ENCODE assay signal across 20 cellular contexts in the genomic region with DNA sequence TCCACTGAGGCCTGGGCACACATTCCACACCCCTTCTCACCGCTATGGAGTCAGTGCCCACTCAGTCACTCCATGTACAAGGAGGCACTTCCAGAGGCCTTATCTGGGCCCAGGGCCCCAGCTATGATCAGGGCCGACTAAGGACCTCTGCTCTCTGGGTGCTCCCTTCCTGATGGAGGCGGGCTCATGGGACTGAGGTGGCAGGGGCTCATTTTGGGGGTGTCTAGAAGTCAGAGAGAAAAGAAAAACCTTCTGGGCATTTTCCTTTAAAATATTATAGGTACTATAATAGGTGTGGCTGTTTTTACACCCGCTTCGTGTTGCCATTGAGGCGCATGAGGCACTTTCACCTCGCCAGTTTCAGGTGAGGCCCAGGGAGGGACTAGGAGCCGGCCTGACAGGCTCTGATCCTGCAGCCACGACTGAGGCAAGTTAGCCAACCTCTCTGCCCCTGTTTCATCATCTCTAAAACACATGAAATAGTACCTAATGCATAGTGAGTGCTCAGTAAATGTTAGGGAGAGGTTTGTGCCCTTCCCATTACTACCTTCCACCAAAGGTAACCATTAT. TPM values are rescaled to one million over a fixed set of nuclear protein-coding genes. Genes with fewer than 3 reads are reported as not detected.
DNase-seq lines count a peak whose midpoint lies in the region; ATAC-seq and TF ChIP-seq lines count a peak whose summit lies in the region.
"Had no signal": no experiment of that assay in that cellular context is flagged by ENCODE, and none has a peak within 500 bp of the region (broad histone marks: within the 10 kb centered on the region; RNA-seq: fewer than 3 reads in every experiment).

No MANE protein-coding gene starts in this region.

- H3K4me1 Mint-ChIP-seq in chondrocyte (ENCODE audit: low read depth) (peaks cover 36% of the 10 kb centered on the region), type B pancreatic cell (ENCODE audit: unreplicated experiment) (peaks cover 8% of the 10 kb centered on the region)

- ATAC-seq in left lobe of liver (no peak), HG03354 (IDR thresholded peaks at IDR 0.05; ENCODE audit: poor library complexity, severe bottlenecking, unreplicated experiment) (no peak)
- ATAC-seq: psoas muscle had no signal

- peak; percentile 33 for DNase-seq in activated CD8-positive, alpha-beta memory T cell treated with anti-CD3 and anti-CD28 coated beads, Interleukin-2, amount 50 U/mL, for 48 hours
- no peak for DNase-seq in activated CD8-positive, alpha-beta memory T cell treated with anti-CD3 and anti-CD28 coated beads for 24 hours
- DNase-seq in chondrocyte (ENCODE audit: low spot score) (peak; percentile 57), left lobe of liver (ENCODE audit: low spot score) (peak; percentile 46), type B pancreatic cell (ENCODE audit: extremely low spot score, unreplicated experiment) (no peak), NCI-H2227 treated with DMSO at 0.1 percent for 48 hours (lab: John Stamatoyannopoulos, UW) (no peak), Kasumi-1 (lab: John Stamatoyannopoulos, UW) (no peak)
- DNase-seq: activated CD4-positive, alpha-beta T cell treated with anti-CD3 and anti-CD28 coated beads, Interleukin-2, amount 50 U/mL, for 4 hours; activated naive CD4-positive, alpha-beta T cell; BE2C; COR-L47; dermis blood vessel endothelial cell; NCI-H1092 treated with DMSO at 0.1 percent for 48 hours; NCI-H1930; NCI-H446 treated with DMSO at 0.1 percent for 48 hours; stimulated activated CD4-positive, alpha-beta T cell treated with anti-CD3 and anti-CD28 coated beads, Interleukin-4, amount 100 ng/mL, for 1 hour; stimulated activated naive CD4-positive, alpha-beta T cell treated with Interleukin-2 at 50 U/mL for 16 hours had no signal

- H3K9me3 Mint-ChIP-seq in chondrocyte (ENCODE audit: low read depth) (no peaks in the 10 kb centered on the region), type B pancreatic cell (no peaks in the 10 kb centered on the region)

- H3K27ac Mint-ChIP-seq in chondrocyte (ENCODE audit: unreplicated experiment) = no peak overlapping the region
- H3K27ac Mint-ChIP-seq in type B pancreatic cell = peak overlapping the region; percentile 77

- H3K36me3 Mint-ChIP-seq in chondrocyte (ENCODE audit: low read depth) (no peaks in the 10 kb centered on the region), type B pancreatic cell (peaks cover 5% of the 10 kb centered on the region)

- no peaks in the 10 kb centered on the region for H3K27me3 Mint-ChIP-seq in chondrocyte (ENCODE audit: low read depth)
- no peaks in the 10 kb centered on the region for H3K27me3 Mint-ChIP-seq in type B pancreatic cell

- TF ChIP-seq CTCF in chondrocyte (IDR thresholded peaks at IDR 0.05) = no peak
- no peak for TF ChIP-seq CTCF in type B pancreatic cell (conservative IDR thresholded peaks at IDR 0.05)

- H3K4me3 Mint-ChIP-seq in chondrocyte (ENCODE audit: unreplicated experiment) (no peak overlapping the region), type B pancreatic cell (no peak overlapping the region)

RNA-seq across cellular contexts. Expression of gene B9D1, which starts 14.4 kb away (rescaled TPM):
- total RNA-seq in chondrocyte (9.4 to 22.0 TPM (median 9.9 TPM) in 3 replicates), left lobe of liver (3.0 TPM), type B pancreatic cell (ENCODE audit: low replicate concordance) (13.8 and 23.2 TPM in 2 replicates)

RNA-seq across cellular contexts. Expression of gene MAPK7, which starts 30.1 kb away (rescaled TPM):
- total RNA-seq in chondrocyte = 50.0 to 53.6 TPM (median 52.3 TPM) in 3 replicates
- total RNA-seq in left lobe of liver = 7.7 TPM
- total RNA-seq in type B pancreatic cell (ENCODE audit: low replicate concordance) = 32.1 and 44.3 TPM in 2 replicates

RNA-seq across cellular contexts. Expression of gene MFAP4, which starts 38.8 kb away (rescaled TPM):
- 307 to 312 TPM (median 310 TPM) in 3 replicates for total RNA-seq in chondrocyte
- total RNA-seq in left lobe of liver = 2.8 TPM
- total RNA-seq in type B pancreatic cell (ENCODE audit: low replicate concordance) = 2.6 and 18.0 TPM in 2 replicates
- total RNA-seq: dermis blood vessel endothelial cell; T-helper 2 cell treated with Interferon-gamma antibody and Interleukin-4, amounts not matched to agents 100 ng/mL and 5 ng/mL, for 36 hours had no signal

Comparison
In these comparisons a context has a peak if more than half of its experiments do, and no peak if none do; other contexts are left out.
1. DNase-seq: peak in activated CD8-positive, alpha-beta memory T cell treated with anti-CD3 and anti-CD28 coated beads, Interleukin-2, amount 50 U/mL, for 48 hours (single experiment), chondrocyte (single experiment) and left lobe of liver (single experiment); none in activated CD8-positive, alpha-beta memory T cell treated with anti-CD3 and anti-CD28 coated beads for 24 hours (single experiment), type B pancreatic cell (single experiment), NCI-H2227 treated with DMSO at 0.1 percent for 48 hours (single experiment) and Kasumi-1 (0 of 2).
2. RNA of gene MFAP4, which starts 38.8 kb away (total RNA-seq): 307 to 312 TPM in chondrocyte; 2.6 to 18.0 TPM in type B pancreatic cell and 2.8 TPM in left lobe of liver (single experiment); every median in the first group is over 10 times any median in the second.